16 cellular contexts compared by ENCODE assay signal in genomic region chr2:69524799-69525198, GRCh38.
"Had no signal": no experiment of that assay in that cellular context is flagged by ENCODE, and none has a peak within 500 bp of the region (broad histone marks: within the 10 kb centered on the region; RNA-seq: fewer than 3 reads in every experiment).

No MANE protein-coding gene starts in this region.

- ATAC-seq: left lung had no signal

- H3K27me3 Mint-ChIP-seq: activated CD4-positive, alpha-beta memory T cell treated with anti-CD3 and anti-CD28 coated beads, Interleukin-2, amount 10 ng/mL, durations not matched to agents 7 days and 5 days; brain had no signal

- DNase-seq: activated CD4-positive, alpha-beta memory T cell treated with anti-CD3 and anti-CD28 coated beads, Interleukin-2, amount 10 ng/mL, durations not matched to agents 7 days and 5 days; activated CD4-positive, alpha-beta T cell treated with anti-CD3 and anti-CD28 coated beads for 1 hour; amniotic stem cell; dermis blood vessel endothelial cell; esophagus squamous epithelium; foreskin fibroblast; head of caudate nucleus; islet precursor cell; left lung; nephron progenitor cell; sigmoid colon; stimulated activated CD4-positive, alpha-beta T cell treated with anti-CD3 and anti-CD28 coated beads, Interleukin-12 subunit alpha, Interleukin-12 subunit beta, amount 100 ng/mL, for 4 hours; stimulated activated naive CD4-positive, alpha-beta T cell treated with Interleukin-2 at 50 U/mL for 16 hours; SW 1271; T-helper 9 cell had no signal

- H3K9me3 Mint-ChIP-seq: activated CD4-positive, alpha-beta memory T cell treated with anti-CD3 and anti-CD28 coated beads, Interleukin-2, amount 10 ng/mL, durations not matched to agents 7 days and 5 days; brain; nephron progenitor cell had no signal

- H3K4me1 Mint-ChIP-seq: activated CD4-positive, alpha-beta memory T cell treated with anti-CD3 and anti-CD28 coated beads, Interleukin-2, amount 10 ng/mL, durations not matched to agents 7 days and 5 days; brain; nephron progenitor cell had no signal

- H3K27ac Mint-ChIP-seq: activated CD4-positive, alpha-beta memory T cell treated with anti-CD3 and anti-CD28 coated beads, Interleukin-2, amount 10 ng/mL, durations not matched to agents 7 days and 5 days; brain; nephron progenitor cell had no signal

- H3K4me3 Mint-ChIP-seq: activated CD4-positive, alpha-beta memory T cell treated with anti-CD3 and anti-CD28 coated beads, Interleukin-2, amount 10 ng/mL, durations not matched to agents 7 days and 5 days; brain; nephron progenitor cell had no signal
